In the genomic region with DNA sequence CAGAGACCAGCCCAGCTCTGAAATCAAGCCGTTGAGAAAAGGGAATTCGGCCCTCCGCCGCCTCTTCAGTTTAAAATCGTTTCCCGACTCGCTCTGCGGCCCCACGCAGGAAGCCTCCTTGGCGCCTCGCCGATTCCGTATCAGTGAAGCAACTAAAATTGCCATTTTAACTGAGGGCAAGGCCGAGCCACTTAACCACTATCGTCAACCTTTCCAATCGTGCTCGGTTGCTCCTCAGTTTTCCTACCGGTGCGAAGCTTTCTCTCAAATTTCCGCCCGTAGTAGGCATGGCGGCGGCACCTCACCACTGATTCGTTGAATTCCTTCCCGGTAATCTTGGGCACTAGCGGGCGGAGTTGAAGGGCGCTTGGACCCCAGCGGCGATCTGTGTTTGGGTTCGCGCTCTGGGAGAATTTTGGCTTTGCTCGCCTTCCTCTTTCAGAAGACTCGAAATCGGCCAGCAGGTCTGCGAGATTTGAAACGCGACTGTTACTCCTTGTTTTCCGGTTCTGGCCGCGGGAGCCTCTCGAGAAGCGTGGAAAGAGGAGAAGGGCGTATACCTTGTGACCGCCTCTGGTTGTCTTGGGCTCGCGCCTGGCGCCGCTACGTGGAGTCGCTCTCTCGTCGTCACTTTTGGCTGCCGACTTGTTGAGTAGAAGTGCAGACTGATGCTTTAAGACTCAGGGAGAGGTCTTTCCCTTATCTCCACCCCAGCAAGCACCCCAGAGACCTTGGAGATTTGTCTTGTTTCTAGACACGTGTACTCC, we compare ENCODE assay signal across 8 cellular contexts. TPM values are rescaled to one million over a fixed set of nuclear protein-coding genes. Genes with fewer than 3 reads are reported as not detected.
DNase-seq lines count a peak whose midpoint lies in the region; ATAC-seq lines count a peak whose summit lies in the region.

A gene with protein sequence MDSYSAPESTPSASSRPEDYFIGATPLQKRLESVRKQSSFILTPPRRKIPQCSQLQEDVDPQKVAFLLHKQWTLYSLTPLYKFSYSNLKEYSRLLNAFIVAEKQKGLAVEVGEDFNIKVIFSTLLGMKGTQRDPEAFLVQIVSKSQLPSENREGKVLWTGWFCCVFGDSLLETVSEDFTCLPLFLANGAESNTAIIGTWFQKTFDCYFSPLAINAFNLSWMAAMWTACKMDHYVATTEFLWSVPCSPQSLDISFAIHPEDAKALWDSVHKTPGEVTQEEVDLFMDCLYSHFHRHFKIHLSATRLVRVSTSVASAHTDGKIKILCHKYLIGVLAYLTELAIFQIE (minus strand): TSS at position 569 of the 767 bp plus-strand sequence. CDS start 13,584 bp downstream, outside the sequence.
A gene with protein sequence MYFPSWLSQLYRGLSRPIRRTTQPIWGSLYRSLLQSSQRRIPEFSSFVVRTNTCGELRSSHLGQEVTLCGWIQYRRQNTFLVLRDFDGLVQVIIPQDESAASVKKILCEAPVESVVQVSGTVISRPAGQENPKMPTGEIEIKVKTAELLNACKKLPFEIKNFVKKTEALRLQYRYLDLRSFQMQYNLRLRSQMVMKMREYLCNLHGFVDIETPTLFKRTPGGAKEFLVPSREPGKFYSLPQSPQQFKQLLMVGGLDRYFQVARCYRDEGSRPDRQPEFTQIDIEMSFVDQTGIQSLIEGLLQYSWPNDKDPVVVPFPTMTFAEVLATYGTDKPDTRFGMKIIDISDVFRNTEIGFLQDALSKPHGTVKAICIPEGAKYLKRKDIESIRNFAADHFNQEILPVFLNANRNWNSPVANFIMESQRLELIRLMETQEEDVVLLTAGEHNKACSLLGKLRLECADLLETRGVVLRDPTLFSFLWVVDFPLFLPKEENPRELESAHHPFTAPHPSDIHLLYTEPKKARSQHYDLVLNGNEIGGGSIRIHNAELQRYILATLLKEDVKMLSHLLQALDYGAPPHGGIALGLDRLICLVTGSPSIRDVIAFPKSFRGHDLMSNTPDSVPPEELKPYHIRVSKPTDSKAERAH (plus strand): TSS at position 359 of the 767 bp plus-strand sequence. CDS start 557 bp downstream, outside the sequence.

- DNase-seq in DMS 273 treated with DMSO at 0.1 percent for 48 hours (lab: John Stamatoyannopoulos, UW) (peak; percentile 98), OCI-M2 (lab: John Stamatoyannopoulos, UW; ENCODE audit: unreplicated experiment) (peak; percentile 67), activated T-cell treated with anti-CD3 and anti-CD28 coated beads for 4 hours (peak; percentile 83), epidermal melanocyte (ENCODE audit: insufficient read length, low spot score) (peak; percentile 92)
- peak; percentile 63 to 83 for DNase-seq in stimulated activated CD8-positive, alpha-beta memory T cell treated with anti-CD3 and anti-CD28 coated beads, Interleukin-4, amount 100 ng/mL, for 1 hour (ENCODE audit: low read depth in 2 of 2, low spot score in 1 of 2)

- H3K27ac Mint-ChIP-seq in IgD-negative memory B cell: peak within 1 kb of the TSS; percentile 79 to 97 (median 95)

- no peaks in the 10 kb centered on the region for H3K27me3 Mint-ChIP-seq in IgD-negative memory B cell

- ATAC-seq in GM21529 (IDR thresholded peaks at IDR 0.05; ENCODE audit: unreplicated experiment): peak; percentile 86

- peak within 1 kb of the TSS; percentile 91 to 99 (median 96) for H3K4me3 Mint-ChIP-seq in IgD-negative memory B cell

- H3K4me1 Mint-ChIP-seq in IgD-negative memory B cell: peaks cover 24 to 25% (median 24%) of the 10 kb centered on the region in 3 donors

- H3K36me3 Mint-ChIP-seq in IgD-negative memory B cell: no peaks in the 10 kb centered on the region

- H3K9me3 ChIP-seq in mononuclear cell (ENCODE audit: low read depth, low read length): no peaks in the 10 kb centered on the region

- H3K9me3 Mint-ChIP-seq in IgD-negative memory B cell: no peaks in the 10 kb centered on the region

- peaks cover 22% of the 10 kb centered on the region for H3K4me1 ChIP-seq in mononuclear cell (ENCODE audit: insufficient read depth, low read length)

- peak within 1 kb of the TSS; percentile 82 for H3K4me3 ChIP-seq in mononuclear cell (ENCODE audit: low read length)

- no peaks in the 10 kb centered on the region for H3K27me3 ChIP-seq in mononuclear cell (ENCODE audit: insufficient read depth, low read length)

RNA-seq across cellular contexts. Expression of the first gene that starts in this region (rescaled TPM):
- polyA plus RNA-seq in IgD-negative memory B cell: 7.2 TPM
- total RNA-seq in mononuclear cell: 5.2 TPM

RNA-seq across cellular contexts. Expression of the second gene that starts in this region (rescaled TPM):
- polyA plus RNA-seq in IgD-negative memory B cell: 8.6 TPM
- 2.4 TPM for total RNA-seq in mononuclear cell

Comparison
In these comparisons a context has a peak if more than half of its experiments do, and no peak if none do; other contexts are left out.
1. Peak in every context shown above with its lines: DNase-seq, ATAC-seq and H3K4me3 ChIP-seq.